Comparison of ENCODE assay signal across 26 cellular contexts in the genomic region with DNA sequence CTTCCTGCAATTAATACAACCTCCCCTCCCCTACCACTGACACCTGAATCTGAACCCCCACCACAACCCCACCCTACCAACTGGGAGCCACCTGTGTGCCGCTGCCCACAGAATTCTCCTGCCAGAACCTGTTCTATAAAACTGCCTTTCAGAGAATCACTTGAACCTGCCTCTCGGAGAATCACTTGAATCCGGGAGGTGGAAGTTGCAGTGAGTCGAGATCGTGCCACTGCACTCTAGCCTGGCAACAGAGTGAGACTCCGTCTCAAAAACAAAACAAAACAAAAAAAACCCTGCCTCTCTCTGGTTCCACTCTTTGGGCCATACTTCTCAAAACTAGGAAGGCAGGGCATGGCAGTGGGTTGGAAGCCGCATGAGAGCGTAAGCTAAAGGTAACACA. TPM values are rescaled to one million over a fixed set of nuclear protein-coding genes. Genes with fewer than 3 reads are reported as not detected.
DNase-seq lines count a peak whose midpoint lies in the region; ATAC-seq and TF ChIP-seq lines count a peak whose summit lies in the region.
"Had no signal": no experiment of that assay in that cellular context is flagged by ENCODE, and none has a peak within 500 bp of the region (broad histone marks: within the 10 kb centered on the region; RNA-seq: fewer than 3 reads in every experiment).

No MANE protein-coding gene starts in this region.

- TF ChIP-seq CTCF in left ventricle myocardium inferior (IDR thresholded peaks at IDR 0.05; ENCODE audit: borderline replicate concordance) (no peak), WTC11 (IDR thresholded peaks at IDR 0.05) (no peak), nephron progenitor cell (IDR thresholded peaks at IDR 0.05) (no peak), suprapubic skin (IDR thresholded peaks at IDR 0.05) (no peak)

- POLR2A ChIA-PET in WTC11 (lab: Charles Lee): no interaction called here

- H3K27ac ChIP-seq in left ventricle myocardium inferior (replicated peaks): peak overlapping the region; percentile 80
- H3K27ac ChIP-seq in suprapubic skin: no peak overlapping the region
- H3K27ac ChIP-seq: brain microvascular endothelial cell, ovary, Peyer's patch had no signal

- peak overlapping the region; percentile 79; the same call in 1 of the 2 replicates for H3K27ac Mint-ChIP-seq in WTC11
- H3K27ac Mint-ChIP-seq in nephron progenitor cell: peak overlapping the region; percentile 39
- H3K27ac Mint-ChIP-seq: activated B cell treated with CpG ODN at 0.5 μM for 24 hours; activated T-helper 1 cell treated with anti-CD3 and anti-CD28 coated beads, Interleukin-12 subunit alpha, Interleukin-12 subunit beta, Interleukin-2, Interleukin-4 antibody, amounts not matched to agents 30 ng/mL and 10 ng/mL and 1 ng/mL, durations not matched to agents 14 hours and 24 hours and 36 hours had no signal

- H3K27me3 Mint-ChIP-seq in WTC11 (ENCODE audit: low read depth) (no peaks in the 10 kb centered on the region), nephron progenitor cell (ENCODE audit: low read depth, poor library complexity) (peaks cover 3% of the 10 kb centered on the region)
- H3K27me3 Mint-ChIP-seq: activated B cell treated with CpG ODN at 0.5 μM for 24 hours, IgD-negative memory B cell, naive B cell had no signal

- H3K9me3 ChIP-seq in left ventricle myocardium inferior (replicated peaks) (no peaks in the 10 kb centered on the region), suprapubic skin (no peaks in the 10 kb centered on the region)
- H3K9me3 ChIP-seq: ovary, Peyer's patch had no signal

- H3K27me3 ChIP-seq in left ventricle myocardium inferior (ENCODE audit: low read depth) (no peaks in the 10 kb centered on the region), suprapubic skin (no peaks in the 10 kb centered on the region)
- H3K27me3 ChIP-seq: brain microvascular endothelial cell, ovary, Peyer's patch had no signal

- WGBS in suprapubic skin: 89% methylated on average over 8 of the region's 8 CpGs

- TF ChIP-seq EP300 in suprapubic skin (IDR thresholded peaks at IDR 0.05): no peak

- H3K4me1 ChIP-seq in left ventricle myocardium inferior (peaks cover 70% of the 10 kb centered on the region), suprapubic skin (peaks cover 17% of the 10 kb centered on the region)

- CTCF ChIA-PET in WTC11 (lab: Charles Lee): interaction anchor here (0.6 to 1.3 kb wide), 4 partner anchors 71 to 1556 kb away, joined by 3 to 12 read pairs (median 4); no protein-coding TSS in a partner anchor

- ATAC-seq in Right ventricle myocardium superior (ENCODE audit: poor library complexity) (no peak), WTC11 (no peak)
- ATAC-seq: CD8-positive, alpha-beta T cell; sciatic nerve; SK-N-SH treated with all-trans-retinoic acid at 6 μM for 48 hours had no signal

- intact Hi-C loops in left ventricle myocardium inferior (cut with micrococcal nuclease): no loop called here
- intact Hi-C loops in Right ventricle myocardium superior (cut with DNase I): no loop called here

- no peak for DNase-seq in left ventricle myocardium inferior
- no peak for DNase-seq in Right ventricle myocardium superior
- no peak for DNase-seq in WTC11 (ENCODE audit: low spot score)
- DNase-seq in nephron progenitor cell: no peak
- DNase-seq in COLO829 (ENCODE audit: low spot score): no peak
- no peak for DNase-seq in epidermal melanocyte (ENCODE audit: insufficient read length, low spot score)
- no peak for DNase-seq in suprapubic skin (ENCODE audit: low spot score in 2 of 2)
- DNase-seq: activated B cell treated with CpG ODN at 0.5 μM for 24 hours; brain microvascular endothelial cell; DMS153; effector memory CD4-positive, alpha-beta T cell; GF-D8; HCEC 1CT; kidney glomerular epithelial cell; mesenchymal stem cell; naive B cell; NCI-H2107; NCI-H510A treated with DMSO at 0.1 percent for 48 hours; ovary; Peyer's patch; stimulated activated CD4-positive, alpha-beta T cell treated with anti-CD3 and anti-CD28 coated beads, Interleukin-15, amount 100 ng/mL, for 24 hours had no signal

- H3K36me3 Mint-ChIP-seq in WTC11: peaks cover 55% of the 10 kb centered on the region
- H3K36me3 Mint-ChIP-seq in nephron progenitor cell (ENCODE audit: low read depth): peaks cover 57% of the 10 kb centered on the region

- TF ChIP-seq POLR2A in suprapubic skin (IDR thresholded peaks at IDR 0.05): no peak

- no peak overlapping the region for H3K4me3 ChIP-seq in left ventricle myocardium inferior
- H3K4me3 ChIP-seq in suprapubic skin: no peak overlapping the region
- H3K4me3 ChIP-seq: ovary, Peyer's patch had no signal

- H3K36me3 ChIP-seq in left ventricle myocardium inferior: peaks cover 33% of the 10 kb centered on the region
- H3K36me3 ChIP-seq in suprapubic skin: peaks cover 26% of the 10 kb centered on the region
- H3K36me3 ChIP-seq: ovary had no signal

- H3K9me3 Mint-ChIP-seq in WTC11 (no peaks in the 10 kb centered on the region), nephron progenitor cell (no peaks in the 10 kb centered on the region)
- H3K9me3 Mint-ChIP-seq: activated B cell treated with CpG ODN at 0.5 μM for 24 hours; activated T-helper 1 cell treated with anti-CD3 and anti-CD28 coated beads, Interleukin-12 subunit alpha, Interleukin-12 subunit beta, Interleukin-2, Interleukin-4 antibody, amounts not matched to agents 30 ng/mL and 10 ng/mL and 1 ng/mL, durations not matched to agents 14 hours and 24 hours and 36 hours; CD8-positive, alpha-beta T cell; IgD-negative memory B cell; naive B cell had no signal

- H3K4me1 Mint-ChIP-seq in WTC11 (peaks cover 39% of the 10 kb centered on the region), nephron progenitor cell (peaks cover 9% of the 10 kb centered on the region)

- H3K4me3 Mint-ChIP-seq in WTC11 (no peak overlapping the region), nephron progenitor cell (no peak overlapping the region)
- H3K4me3 Mint-ChIP-seq: activated B cell treated with CpG ODN at 0.5 μM for 24 hours; activated T-helper 1 cell treated with anti-CD3 and anti-CD28 coated beads, Interleukin-12 subunit alpha, Interleukin-12 subunit beta, Interleukin-2, Interleukin-4 antibody, amounts not matched to agents 30 ng/mL and 10 ng/mL and 1 ng/mL, durations not matched to agents 14 hours and 24 hours and 36 hours; CD8-positive, alpha-beta T cell; IgD-negative memory B cell had no signal

TF ChIP-seq in WTC11, 78 proteins besides CTCF, POLR2A, EP300 and RAD21:
- TF ChIP-seq CREB1 (CRISPR knock-in tag; IDR thresholded peaks at IDR 0.05): no peak
- TF ChIP-seq ZNF425 (CRISPR knock-in tag; conservative IDR thresholded peaks at IDR 0.05): no peak
- no peak for TF ChIP-seq FOXJ3 (CRISPR knock-in tag; IDR thresholded peaks at IDR 0.05; ENCODE audit: borderline replicate concordance)
- TF ChIP-seq, protein P1, sequence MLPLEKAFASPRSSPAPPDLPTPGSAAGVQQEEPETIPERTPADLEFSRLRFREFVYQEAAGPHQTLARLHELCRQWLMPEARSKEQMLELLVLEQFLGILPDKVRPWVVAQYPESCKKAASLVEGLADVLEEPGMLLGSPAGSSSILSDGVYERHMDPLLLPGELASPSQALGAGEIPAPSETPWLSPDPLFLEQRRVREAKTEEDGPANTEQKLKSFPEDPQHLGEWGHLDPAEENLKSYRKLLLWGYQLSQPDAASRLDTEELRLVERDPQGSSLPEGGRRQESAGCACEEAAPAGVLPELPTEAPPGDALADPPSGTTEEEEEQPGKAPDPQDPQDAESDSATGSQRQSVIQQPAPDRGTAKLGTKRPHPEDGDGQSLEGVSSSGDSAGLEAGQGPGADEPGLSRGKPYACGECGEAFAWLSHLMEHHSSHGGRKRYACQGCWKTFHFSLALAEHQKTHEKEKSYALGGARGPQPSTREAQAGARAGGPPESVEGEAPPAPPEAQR (CRISPR knock-in tag; IDR thresholded peaks at IDR 0.05): no peak
- no peak for TF ChIP-seq RORB (CRISPR knock-in tag; IDR thresholded peaks at IDR 0.05)
- no peak for TF ChIP-seq MAX (CRISPR knock-in tag; IDR thresholded peaks at IDR 0.05)
- TF ChIP-seq JUN (CRISPR knock-in tag; IDR thresholded peaks at IDR 0.05): no peak
- TF ChIP-seq ELF4 (CRISPR knock-in tag; IDR thresholded peaks at IDR 0.05; ENCODE audit: low read depth): no peak
- no peak for TF ChIP-seq TCF7 (CRISPR knock-in tag; IDR thresholded peaks at IDR 0.05; ENCODE audit: low read depth)
- no peak for TF ChIP-seq SMAD4 (CRISPR knock-in tag; IDR thresholded peaks at IDR 0.05)
- TF ChIP-seq OVOL2 (CRISPR knock-in tag; IDR thresholded peaks at IDR 0.05; ENCODE audit: borderline replicate concordance): no peak

RNA-seq across cellular contexts. Expression of gene URB1, which starts 5.7 kb away (rescaled TPM):
- 13.8 TPM for total RNA-seq in left ventricle myocardium inferior
- total RNA-seq in Right ventricle myocardium superior: 11.4 TPM
- total RNA-seq in WTC11 (2021): 28.0 to 38.7 TPM (median 29.5 TPM) in 3 replicates
- 10 to 100 TPM; 23.7 to 49.4 (median 33.0) TPM for total RNA-seq in suprapubic skin

RNA-seq across cellular contexts. Expression of gene EVA1C, which starts 25.4 kb away (rescaled TPM):
- total RNA-seq in left ventricle myocardium inferior (13.9 TPM), Right ventricle myocardium superior (12.9 TPM), WTC11 (2021) (2.3 to 3.6 TPM (median 3.1 TPM) in 3 replicates), suprapubic skin (10 to 100 TPM; 57.1 to 98.6 (median 63.2) TPM)
